Comparison of ENCODE assay signal across 8 cellular contexts in the genomic region with DNA sequence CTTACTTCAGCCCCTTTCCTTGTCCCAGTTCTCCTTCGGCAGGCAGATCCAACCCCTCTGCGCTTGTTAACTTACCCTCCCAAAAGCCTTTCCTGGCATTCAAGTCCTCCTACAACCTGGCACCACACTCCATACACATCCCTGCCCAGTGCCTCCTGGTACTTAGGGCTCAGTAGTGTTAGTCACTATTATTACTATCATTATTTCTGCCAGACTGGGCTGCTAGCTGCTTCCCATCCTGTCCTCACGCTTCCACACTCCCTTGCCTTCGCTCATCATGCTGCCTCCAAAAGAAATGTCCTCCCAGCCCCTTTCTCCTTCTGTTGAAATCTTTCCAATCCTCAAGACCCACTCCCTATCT. TPM values are rescaled to one million over a fixed set of nuclear protein-coding genes. Genes with fewer than 3 reads are reported as not detected.
DNase-seq lines count a peak whose midpoint lies in the region; ATAC-seq, FAIRE-seq and TF ChIP-seq lines count a peak whose summit lies in the region.

No MANE protein-coding gene starts in this region.

- DNase-seq in H54 (ENCODE audit: insufficient read length, low spot score) (peak; percentile 48), spleen (no peak), DMS 273 (lab: John Stamatoyannopoulos, UW; ENCODE audit: unreplicated experiment) (no peak), NCI-H187 treated with DMSO at 0.1 percent for 48 hours (lab: John Stamatoyannopoulos, UW) (no peak)
- no peak for DNase-seq in NK-92 treated with Interleukin-12 subunit alpha and Interleukin-12 subunit beta, amount 100 ng/mL, for 24 hours (lab: John Stamatoyannopoulos, UW)

- no peaks in the 10 kb centered on the region for H3K9me3 Mint-ChIP-seq in activated T-helper 17 cell treated with anti-CD3 and anti-CD28 coated beads, Interleukin-2, amount 50 U/mL, for 72 hours

- no peak for TF ChIP-seq POLR2A in H54 (IDR thresholded peaks at IDR 0.05; ENCODE audit: low read depth, low read length)
- no peak for TF ChIP-seq POLR2A in spleen (IDR thresholded peaks at IDR 0.05)

- H3K4me3 ChIP-seq in iPS-18a (ENCODE audit: low read length) (peak overlapping the region; percentile 91), spleen (no peak overlapping the region)

- H3K27ac ChIP-seq in iPS-18a (ENCODE audit: low read length) = peak overlapping the region; percentile 0
- H3K27ac ChIP-seq in spleen = peak overlapping the region; percentile 74 to 98 (median 96)

- no peak for TF ChIP-seq CTCF in spleen (IDR thresholded peaks at IDR 0.05 in 8 of 11, conservative IDR thresholded peaks at IDR 0.05 in 3 of 11)

- H3K4me3 Mint-ChIP-seq in activated T-helper 17 cell treated with anti-CD3 and anti-CD28 coated beads, Interleukin-2, amount 50 U/mL, for 72 hours = peak overlapping the region; percentile 93

- peaks cover 43% of the 10 kb centered on the region for H3K4me1 ChIP-seq in iPS-18a (ENCODE audit: control insufficient read depth, low read depth, low read length)
- peaks cover 53 to 93% (median 72%) of the 10 kb centered on the region in 6 donors for H3K4me1 ChIP-seq in spleen

- H3K9me3 ChIP-seq in iPS-18a (ENCODE audit: control insufficient read depth, low read depth, low read length) (no peaks in the 10 kb centered on the region), spleen (no peaks in the 10 kb centered on the region)

- WGBS in spleen, 5 donors = 83 to 92% (median 90%) methylated on average over 4 of the region's 4 CpGs

- no peak for ATAC-seq in activated T-helper 17 cell treated with anti-CD3 and anti-CD28 coated beads, Interleukin-2, amount 50 U/mL, for 72 hours (replicated peaks)
- no peak for ATAC-seq in HG03045 (IDR thresholded peaks at IDR 0.05; ENCODE audit: unreplicated experiment)

- H3K27me3 ChIP-seq in iPS-18a (ENCODE audit: control insufficient read depth, insufficient read depth, low read length) = peaks cover 6% of the 10 kb centered on the region
- H3K27me3 ChIP-seq in spleen (replicated peaks in 1 of 7) = no peaks in the 10 kb centered on the region

- H3K27ac Mint-ChIP-seq in activated T-helper 17 cell treated with anti-CD3 and anti-CD28 coated beads, Interleukin-2, amount 50 U/mL, for 72 hours = peak overlapping the region; percentile 88

- peak overlapping the region; percentile 95 for H3K9ac ChIP-seq in iPS-18a (ENCODE audit: low read length)

- H3K36me3 ChIP-seq in iPS-18a (ENCODE audit: control insufficient read depth, low read depth, low read length) (no peaks in the 10 kb centered on the region), spleen (no peaks in the 10 kb centered on the region)

- intact Hi-C loops in spleen (cut with DNase I; ENCODE audit: low total_unique reads) = no loop called here

- FAIRE-seq in H54 (lab: Jason Lieb, UNC) = no peak

- H3K36me3 Mint-ChIP-seq in activated T-helper 17 cell treated with anti-CD3 and anti-CD28 coated beads, Interleukin-2, amount 50 U/mL, for 72 hours (ENCODE audit: low read depth) = peaks cover 45% of the 10 kb centered on the region

- H3K27me3 Mint-ChIP-seq in activated T-helper 17 cell treated with anti-CD3 and anti-CD28 coated beads, Interleukin-2, amount 50 U/mL, for 72 hours = no peaks in the 10 kb centered on the region

- peaks cover 44% of the 10 kb centered on the region for H3K4me1 Mint-ChIP-seq in activated T-helper 17 cell treated with anti-CD3 and anti-CD28 coated beads, Interleukin-2, amount 50 U/mL, for 72 hours

RNA-seq across cellular contexts. Expression of gene HDAC7, which starts 1.6 kb away (rescaled TPM):
- total RNA-seq in activated T-helper 17 cell treated with anti-CD3 and anti-CD28 coated beads, Interleukin-2, amount 50 U/mL, for 72 hours = 100 to 1,000 TPM; 163 to 471 TPM
- total RNA-seq in spleen = 100 to 1,000 TPM in 5 of 7 donors, 10 to 100 TPM in 2; 74.9 to 158 (median 132) TPM
- polyA plus RNA-seq in spleen = 10 to 100 TPM; 39.6 to 76.7 (median 52.2) TPM

RNA-seq across cellular contexts. Expression of gene SLC48A1, which starts 48.3 kb away (rescaled TPM):
- 1 to 10 TPM; 6.7 to 8.2 TPM for total RNA-seq in activated T-helper 17 cell treated with anti-CD3 and anti-CD28 coated beads, Interleukin-2, amount 50 U/mL, for 72 hours
- 10 to 100 TPM; 20.2 to 66.4 (median 42.3) TPM for total RNA-seq in spleen
- polyA plus RNA-seq in spleen = 10 to 100 TPM in 1 of 3 donors, 1 to 10 TPM in 2; 8.4 to 24.1 (median 9.5) TPM
